18 cellular contexts compared by ENCODE assay signal in genomic region chr6:105398859-105399258, GRCh38. TPM values are rescaled to one million over a fixed set of nuclear protein-coding genes. Genes with fewer than 3 reads are reported as not detected.
DNase-seq lines count a peak whose midpoint lies in the region; ATAC-seq and TF ChIP-seq lines count a peak whose summit lies in the region.
"Had no signal": no experiment of that assay in that cellular context is flagged by ENCODE, and none has a peak within 500 bp of the region (broad histone marks: within the 10 kb centered on the region; RNA-seq: fewer than 3 reads in every experiment).

No MANE protein-coding gene starts in this region.

- H3K36me3 ChIP-seq in BLaER1 treated with 17β-estradiol and CSF1 and Interleukin-3, amounts not matched to agents 10 nM and 100 nM, result peaks cover 29 to 40% (median 35%) of the 10 kb centered on the region in 11 experiments
- H3K36me3 ChIP-seq: MG63 had no signal

- no peak overlapping the region for H3K4me3 ChIP-seq in BLaER1 treated with 17β-estradiol and CSF1 and Interleukin-3, amounts not matched to agents 10 nM and 100 nM
- H3K4me3 ChIP-seq: MG63 had no signal

- no peak overlapping the region for H3K27ac Mint-ChIP-seq in Calu3 (ENCODE audit: unreplicated experiment)
- no peak overlapping the region for H3K27ac Mint-ChIP-seq in brain
- H3K27ac Mint-ChIP-seq in natural killer cell treated with Interleukin-12 subunit alpha and Interleukin-12 subunit beta and Interleukin-15 and Interleukin-18, amount 100 ng/mL, for 72 hours, result peak overlapping the region in 1 of 2 donors; percentile 34

- intact Hi-C loops in Calu3 (cut with micrococcal nuclease; ENCODE audit: unreplicated experiment), result no loop called here

- peaks cover 31 to 47% (median 42%) of the 10 kb centered on the region in 10 experiments for H3K4me1 ChIP-seq in BLaER1 treated with 17β-estradiol and CSF1 and Interleukin-3, amounts not matched to agents 10 nM and 100 nM

- H3K4me2 ChIP-seq in BLaER1 treated with 17β-estradiol and CSF1 and Interleukin-3, amounts not matched to agents 10 nM and 100 nM, result peak overlapping the region in 7 of 11 experiments; percentile 3 to 94 (median 8); a peak in 4 of 22 replicates

- no peaks in the 10 kb centered on the region for H3K9me3 Mint-ChIP-seq in Calu3 (ENCODE audit: low read depth, unreplicated experiment)
- no peaks in the 10 kb centered on the region for H3K9me3 Mint-ChIP-seq in brain
- no peaks in the 10 kb centered on the region for H3K9me3 Mint-ChIP-seq in natural killer cell treated with Interleukin-12 subunit alpha and Interleukin-12 subunit beta and Interleukin-15 and Interleukin-18, amount 100 ng/mL, for 72 hours

- ATAC-seq in natural killer cell treated with Interleukin-12 subunit alpha and Interleukin-12 subunit beta and Interleukin-15 and Interleukin-18, amount 100 ng/mL, for 72 hours, result no peak
- ATAC-seq in GM18870 (IDR thresholded peaks at IDR 0.05; ENCODE audit: unreplicated experiment) (no peak), GM21723 (IDR thresholded peaks at IDR 0.05; ENCODE audit: unreplicated experiment) (no peak)
- ATAC-seq: Panc1 had no signal

- BruUV-seq in Calu3 (replicated peaks; lab: Mats Ljungman, UMichigan), result no TSS peak

- CTCF ChIA-PET in Calu3 (lab: Charles Lee), result interaction anchor here (0.6 to 1.6 kb wide), 3 partner anchors 11 to 332 kb away, joined by 3 to 5 read pairs (median 4); no protein-coding TSS in a partner anchor

- TF ChIP-seq CTCF in Calu3 (IDR thresholded peaks at IDR 0.05; ENCODE audit: unreplicated experiment) (no peak), brain (conservative IDR thresholded peaks at IDR 0.05) (no peak)

- no peaks in the 10 kb centered on the region for H3K27me3 ChIP-seq in BLaER1 treated with 17β-estradiol and CSF1 and Interleukin-3, amounts not matched to agents 10 nM and 100 nM
- H3K27me3 ChIP-seq: MG63 had no signal

- H3K27ac ChIP-seq in BLaER1 treated with 17β-estradiol and CSF1 and Interleukin-3, amounts not matched to agents 10 nM and 100 nM, result no peak overlapping the region
- H3K27ac ChIP-seq: HL-60 had no signal

- DNase-seq in Calu3, result no peak
- no peak for DNase-seq in natural killer cell treated with Interleukin-12 subunit alpha and Interleukin-12 subunit beta and Interleukin-15 and Interleukin-18, amount 100 ng/mL, for 72 hours (ENCODE audit: low spot score)
- no peak for DNase-seq in NCI-H2107 (lab: John Stamatoyannopoulos, UW)
- DNase-seq in T1000 (lab: John Stamatoyannopoulos, UW), result no peak
- DNase-seq: BE2C, DMS79, HCEC 1CT, MG63, NCI-H1048, NCI-H1436, NCI-H2029, NCI-H446 treated with DMSO at 0.1 percent for 48 hours had no signal

- H3K9me3 ChIP-seq in BLaER1 treated with 17β-estradiol and CSF1 and Interleukin-3, amounts not matched to agents 10 nM and 100 nM (replicated peaks in 1 of 11), result no peaks in the 10 kb centered on the region
- H3K9me3 ChIP-seq: BE2C, MG63 had no signal

- H3K4me1 Mint-ChIP-seq in Calu3 (ENCODE audit: low read depth, unreplicated experiment) (peaks cover 38% of the 10 kb centered on the region), brain (peaks cover 54% of the 10 kb centered on the region)
- peaks cover 47 to 57% of the 10 kb centered on the region in 2 donors for H3K4me1 Mint-ChIP-seq in natural killer cell treated with Interleukin-12 subunit alpha and Interleukin-12 subunit beta and Interleukin-15 and Interleukin-18, amount 100 ng/mL, for 72 hours (ENCODE audit: low read depth in 2 of 2)

- H3K27me3 Mint-ChIP-seq in Calu3 (ENCODE audit: unreplicated experiment) (no peaks in the 10 kb centered on the region), brain (peaks cover 18% of the 10 kb centered on the region)
- H3K27me3 Mint-ChIP-seq in natural killer cell treated with Interleukin-12 subunit alpha and Interleukin-12 subunit beta and Interleukin-15 and Interleukin-18, amount 100 ng/mL, for 72 hours, result no peaks in the 10 kb centered on the region

- H3K9ac ChIP-seq in BLaER1 treated with 17β-estradiol and CSF1 and Interleukin-3, amounts not matched to agents 10 nM and 100 nM, result no peak overlapping the region

- peak overlapping the region; percentile 99 for H3K4me3 Mint-ChIP-seq in Calu3 (ENCODE audit: low read depth, unreplicated experiment)
- peak overlapping the region in 4 of 5 experiments; percentile 8 to 73 (median 46) for H3K4me3 Mint-ChIP-seq in brain
- H3K4me3 Mint-ChIP-seq in natural killer cell treated with Interleukin-12 subunit alpha and Interleukin-12 subunit beta and Interleukin-15 and Interleukin-18, amount 100 ng/mL, for 72 hours, result peak overlapping the region; percentile 61

- H4K20me1 ChIP-seq in BLaER1 treated with 17β-estradiol and CSF1 and Interleukin-3, amounts not matched to agents 10 nM and 100 nM, result peaks cover 29 to 74% (median 46%) of the 10 kb centered on the region in 11 experiments; a peak in 20 of 22 replicates

- peaks cover 51% of the 10 kb centered on the region for H3K36me3 Mint-ChIP-seq in Calu3 (ENCODE audit: insufficient read depth, unreplicated experiment)
- H3K36me3 Mint-ChIP-seq in brain, result peaks cover 28% of the 10 kb centered on the region
- H3K36me3 Mint-ChIP-seq in natural killer cell treated with Interleukin-12 subunit alpha and Interleukin-12 subunit beta and Interleukin-15 and Interleukin-18, amount 100 ng/mL, for 72 hours, result peaks cover 7% of the 10 kb centered on the region

RNA-seq across cellular contexts. Expression of gene PREP, which starts 4.0 kb away (rescaled TPM):
- 62.4 and 70.4 TPM in 2 replicates for total RNA-seq in Calu3 (2022)
- polyA plus RNA-seq in brain (ENCODE audit: insufficient read depth, low read depth, low replicate concordance), result 75.0 TPM
- 10 to 100 TPM; 48.1 to 61.0 TPM for total RNA-seq in natural killer cell treated with Interleukin-12 subunit alpha and Interleukin-12 subunit beta and Interleukin-15 and Interleukin-18, amount 100 ng/mL, for 72 hours

Comparison
In these comparisons a context has a peak if more than half of its experiments do, and no peak if none do; other contexts are left out.
1. H3K4me3 Mint-ChIP-seq: peak in every context shown above with its lines; median percentile 99 in Calu3; 61 in natural killer cell treated with Interleukin-12 subunit alpha and Interleukin-12 subunit beta and Interleukin-15 and Interleukin-18, amount 100 ng/mL, for 72 hours; 46 in brain.